16 cellular contexts compared by ENCODE assay signal in the genomic region with DNA sequence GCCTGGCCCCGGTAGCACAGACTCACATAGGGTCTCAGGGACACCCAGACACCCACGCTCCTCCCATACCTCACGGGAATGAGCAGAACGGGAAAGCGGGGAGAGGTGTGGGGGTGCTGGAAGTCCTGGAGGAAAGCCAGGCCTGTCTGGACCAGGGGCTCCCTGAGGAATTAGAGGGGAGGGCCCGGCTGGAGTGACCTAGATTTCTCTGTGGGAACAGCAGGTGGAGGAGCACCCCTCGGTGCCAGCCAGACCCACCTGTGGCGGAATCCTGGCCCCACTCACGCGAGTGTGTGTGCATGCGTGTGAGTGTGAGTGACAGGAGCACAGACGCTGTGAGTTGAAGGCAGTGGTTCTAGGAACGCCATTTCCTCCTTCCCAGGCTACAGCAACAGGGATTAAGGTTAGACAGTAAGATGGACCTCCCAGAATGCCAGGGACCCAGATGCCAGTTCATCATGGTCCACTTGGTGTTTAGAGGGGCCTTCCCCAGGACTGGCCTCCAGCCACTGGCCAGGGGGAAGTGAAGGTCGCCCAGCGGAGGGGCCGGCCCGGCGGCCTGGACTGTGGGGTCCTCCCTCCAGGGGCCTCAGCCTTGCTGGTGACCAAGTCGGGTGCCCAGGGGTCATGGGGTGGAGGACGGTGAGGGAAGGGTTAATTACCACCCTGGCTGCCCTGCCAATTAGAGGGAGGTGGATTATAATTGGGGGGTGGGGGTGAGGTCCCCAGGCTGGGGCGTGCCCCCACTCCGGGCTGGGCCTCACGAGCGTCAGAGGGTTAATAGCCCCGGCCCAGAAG. TPM values are rescaled to one million over a fixed set of nuclear protein-coding genes. Genes with fewer than 3 reads are reported as not detected.
A peak's percentile ranks its signal among the peaks of the same experiment; 100 is the strongest.
DNase-seq lines count a peak whose midpoint lies in the region; ATAC-seq, FAIRE-seq and TF ChIP-seq lines count a peak whose summit lies in the region.
"Had no signal": no experiment of that assay in that cellular context is flagged by ENCODE, and none has a peak within 500 bp of the region (broad histone marks: within the 10 kb centered on the region; RNA-seq: fewer than 3 reads in every experiment).

No MANE protein-coding gene starts in this region.

- H3K18ac ChIP-seq in H9 (ENCODE audit: insufficient read length, low read depth, low read length): no peak overlapping the region

- TF ChIP-seq CTCF in H9 (conservative IDR thresholded peaks at IDR 0.05) (no peak), WTC11 (IDR thresholded peaks at IDR 0.05) (no peak), keratinocyte (optimal IDR thresholded peaks at IDR 0.05 in 1 of 3, IDR thresholded peaks at IDR 0.05 in 1 of 3, conservative IDR thresholded peaks at IDR 0.05 in 1 of 3; ENCODE audit: extremely low read depth in 1 of 3, insufficient read depth in 2 of 3, low read length in 3 of 3) (no peak)
- no peak for TF ChIP-seq CTCF in CD8-positive, alpha-beta T cell (IDR thresholded peaks at IDR 0.05)

- no peak overlapping the region for H3K9ac ChIP-seq in H9 (ENCODE audit: extremely low read depth, insufficient read length, low read length)
- H3K9ac ChIP-seq in keratinocyte (ENCODE audit: control insufficient read depth, extremely low read depth, insufficient read depth, low read length): peak overlapping the region; percentile 83
- H3K9ac ChIP-seq in skeletal muscle satellite cell (ENCODE audit: low read depth, low read length): no peak overlapping the region
- H3K9ac ChIP-seq: BLaER1 treated with 17β-estradiol and CSF1 and Interleukin-3, amounts not matched to agents 10 nM and 100 nM had no signal

- H3K27me3 Mint-ChIP-seq in H9 (ENCODE audit: low read depth): no peaks in the 10 kb centered on the region
- peaks cover 8% of the 10 kb centered on the region for H3K27me3 Mint-ChIP-seq in WTC11 (ENCODE audit: low read depth)
- peaks cover 3% of the 10 kb centered on the region for H3K27me3 Mint-ChIP-seq in CD8-positive, alpha-beta T cell (ENCODE audit: low read depth)

- H4K8ac ChIP-seq in H9 (replicated peaks; ENCODE audit: insufficient read length, low read depth, low read length): no peak overlapping the region

- H3K4me2 ChIP-seq in H9 (ENCODE audit: insufficient read depth, insufficient read length, low read length): peak overlapping the region; percentile 31
- peak overlapping the region; percentile 93 for H3K4me2 ChIP-seq in keratinocyte (ENCODE audit: control insufficient read depth, extremely low read depth, insufficient read depth, low read depth, low read length)
- H3K4me2 ChIP-seq in skeletal muscle satellite cell (ENCODE audit: low read length): peak overlapping the region; percentile 50

- DNase-seq in H9: no peak
- DNase-seq in WTC11 (ENCODE audit: low spot score): no peak
- no peak for DNase-seq in keratinocyte (ENCODE audit: low read depth, low spot score)
- no peak for DNase-seq in CD8-positive, alpha-beta T cell
- no peak for DNase-seq in iPS-NIHi11 (ENCODE audit: low spot score)
- DNase-seq in stimulated activated CD4-positive, alpha-beta T cell treated with anti-CD3 and anti-CD28 coated beads, Interleukin-15, amount 100 ng/mL, for 24 hours: no peak
- DNase-seq: activated CD8-positive, alpha-beta T cell treated with anti-CD3 and anti-CD28 coated beads, Interleukin-2, amount 10 ng/mL, durations not matched to agents 7 days and 5 days; activated naive CD4-positive, alpha-beta T cell treated with Interleukin-2 at 50 U/mL for 16 hours; cerebellar nuclear complex; stimulated activated CD4-positive, alpha-beta T cell treated with anti-CD3 and anti-CD28 coated beads, Interleukin-1b, Interleukin-23, amount 100 ng/mL, for 48 hours; stimulated activated naive B cell treated with anti-CD40 and anti-IgM and Interleukin-4, amounts not matched to agents 10 μg/mL and 1 μg/mL and 100 μg/mL, for 72 hours; T-helper 9 cell had no signal

- H3K36me3 Mint-ChIP-seq in H9 (ENCODE audit: insufficient read depth in 1 of 3, low read depth in 3 of 3) (peaks cover 2 to 18% (median 18%) of the 10 kb centered on the region in 3 experiments; a peak in 6 of 7 replicates), WTC11 (peaks cover 11% of the 10 kb centered on the region)
- no peaks in the 10 kb centered on the region for H3K36me3 Mint-ChIP-seq in CD8-positive, alpha-beta T cell
- H3K36me3 Mint-ChIP-seq: stimulated activated naive B cell treated with anti-CD40 and anti-IgM and Interleukin-4, amounts not matched to agents 10 μg/mL and 1 μg/mL and 100 μg/mL, for 72 hours had no signal

- peak; percentile 55 for FAIRE-seq in keratinocyte (lab: Jason Lieb, UNC)

- H4K20me1 ChIP-seq in H9 (ENCODE audit: control insufficient read depth, insufficient read depth, insufficient read length) (peaks cover 2% of the 10 kb centered on the region), keratinocyte (ENCODE audit: control insufficient read depth, extremely low read depth, insufficient read depth, low read length) (peaks cover 10% of the 10 kb centered on the region)

- no peak overlapping the region for H2BK5ac ChIP-seq in H9 (ENCODE audit: insufficient read length, low read length)

- H3K23ac ChIP-seq in H9 (ENCODE audit: insufficient read length, low read depth, low read length): no peak overlapping the region

- intact Hi-C loops in CD8-positive, alpha-beta T cell (cut with DNase I, micrococcal nuclease): no loop called here

- H2BK20ac ChIP-seq in H9 (ENCODE audit: low read depth, low read length, poor library complexity, severe bottlenecking): no peak overlapping the region

- no peak overlapping the region for H2BK15ac ChIP-seq in H9 (ENCODE audit: low read depth, low read length)

- H3K23me2 ChIP-seq in H9 (ENCODE audit: insufficient read length, low read depth, low read length, poor library complexity, severe bottlenecking): no peaks in the 10 kb centered on the region

- no peaks in the 10 kb centered on the region for H3K9me1 ChIP-seq in keratinocyte (ENCODE audit: control insufficient read depth, extremely low read depth, insufficient read depth, low read length)

- no peak overlapping the region for H2BK12ac ChIP-seq in H9 (ENCODE audit: insufficient read length, low read depth, low read length)

- H3K4me3 Mint-ChIP-seq in H9: peak overlapping the region in 1 of 2 experiments; percentile 71; a peak in 2 of 5 replicates
- H3K4me3 Mint-ChIP-seq in WTC11: peak overlapping the region; percentile 63
- no peak overlapping the region for H3K4me3 Mint-ChIP-seq in CD8-positive, alpha-beta T cell
- H3K4me3 Mint-ChIP-seq: activated CD8-positive, alpha-beta T cell treated with anti-CD3 and anti-CD28 coated beads, Interleukin-2, amount 10 ng/mL, durations not matched to agents 7 days and 5 days; stimulated activated naive B cell treated with anti-CD40 and anti-IgM and Interleukin-4, amounts not matched to agents 10 μg/mL and 1 μg/mL and 100 μg/mL, for 72 hours had no signal

- H3K4me1 Mint-ChIP-seq in H9 (peaks cover 3 to 10% of the 10 kb centered on the region in 2 experiments), WTC11 (peaks cover 6% of the 10 kb centered on the region)
- peaks cover 3% of the 10 kb centered on the region for H3K4me1 Mint-ChIP-seq in CD8-positive, alpha-beta T cell (ENCODE audit: low read depth)

- H3K27ac Mint-ChIP-seq in H9: no peak overlapping the region
- 0 out of 2 replicates have a peak overlapping the region, but pooled peaks have one; percentile 72 for H3K27ac Mint-ChIP-seq in WTC11
- H3K27ac Mint-ChIP-seq in CD8-positive, alpha-beta T cell: no peak overlapping the region
- H3K27ac Mint-ChIP-seq: activated CD8-positive, alpha-beta T cell treated with anti-CD3 and anti-CD28 coated beads, Interleukin-2, amount 10 ng/mL, durations not matched to agents 7 days and 5 days; stimulated activated naive B cell treated with anti-CD40 and anti-IgM and Interleukin-4, amounts not matched to agents 10 μg/mL and 1 μg/mL and 100 μg/mL, for 72 hours had no signal

- no peaks in the 10 kb centered on the region for H3K79me2 ChIP-seq in H9 (ENCODE audit: insufficient read depth, low read length)
- peaks cover 76% of the 10 kb centered on the region for H3K79me2 ChIP-seq in keratinocyte (ENCODE audit: control insufficient read depth, insufficient read depth, low read length)

- no peak overlapping the region for H2AK5ac ChIP-seq in H9 (ENCODE audit: insufficient read length, low read length)

- no peak overlapping the region for H2BK120ac ChIP-seq in H9 (ENCODE audit: low read depth, low read length, poor library complexity, severe bottlenecking)

- no peak overlapping the region for H3K56ac ChIP-seq in H9 (ENCODE audit: insufficient read length, low read depth, low read length)

- dilution Hi-C loops in keratinocyte (cut with MboI; ENCODE audit: extremely low pct_ligation_motif_present, low sequenced_read_pairs): no loop called here

- H3K4me1 ChIP-seq in H9 (ENCODE audit: insufficient read depth, low read length) (no peaks in the 10 kb centered on the region; the same call in 1 of the 2 replicates), keratinocyte (ENCODE audit: control insufficient read depth, extremely low read depth, insufficient read depth, low read length) (peaks cover 25% of the 10 kb centered on the region), skeletal muscle satellite cell (ENCODE audit: control insufficient read depth, insufficient read depth, low read length) (peaks cover 39% of the 10 kb centered on the region)
- H3K4me1 ChIP-seq in CD8-positive, alpha-beta T cell (ENCODE audit: insufficient read depth, low read length): peaks cover 6% of the 10 kb centered on the region

- H3K27me3 ChIP-seq in H9 (ENCODE audit: insufficient read depth, low read length): no peaks in the 10 kb centered on the region
- H3K27me3 ChIP-seq in keratinocyte (ENCODE audit: control insufficient read depth, extremely low read depth, insufficient read depth, low read length): no peaks in the 10 kb centered on the region
- peaks cover under 1% of the 10 kb centered on the region for H3K27me3 ChIP-seq in skeletal muscle satellite cell (ENCODE audit: control insufficient read depth, insufficient read depth, low read length)
- no peaks in the 10 kb centered on the region for H3K27me3 ChIP-seq in CD8-positive, alpha-beta T cell (ENCODE audit: insufficient read depth, low read length)
- H3K27me3 ChIP-seq: MG63 had no signal

- H3K27ac ChIP-seq in H9 (ENCODE audit: insufficient read length, low read depth, low read length) (no peak overlapping the region), keratinocyte (ENCODE audit: control insufficient read depth, insufficient read depth, low read length) (peak overlapping the region; percentile 97)
- H3K27ac ChIP-seq in CD8-positive, alpha-beta T cell (ENCODE audit: low read depth, low read length): no peak overlapping the region
- H3K27ac ChIP-seq: BLaER1 treated with 17β-estradiol and CSF1 and Interleukin-3, amounts not matched to agents 10 nM and 100 nM had no signal

- no peak overlapping the region for H4K91ac ChIP-seq in H9 (ENCODE audit: insufficient read length, low read depth, low read length)

- H3K36me3 ChIP-seq in keratinocyte (ENCODE audit: control insufficient read depth in 2 of 2, extremely low read depth in 1 of 2, insufficient read depth in 2 of 2, low read length in 2 of 2) (peaks cover 5 to 27% of the 10 kb centered on the region in 2 experiments), skeletal muscle satellite cell (ENCODE audit: insufficient read depth, low read length) (no peaks in the 10 kb centered on the region)
- H3K36me3 ChIP-seq in CD8-positive, alpha-beta T cell (ENCODE audit: insufficient read depth, low read length): no peaks in the 10 kb centered on the region
- H3K36me3 ChIP-seq: BLaER1 treated with 17β-estradiol and CSF1 and Interleukin-3, amounts not matched to agents 10 nM and 100 nM; MG63 had no signal

- H3K9me3 ChIP-seq in H9 (ENCODE audit: control insufficient read depth, low read depth, low read length): no peaks in the 10 kb centered on the region
- H3K9me3 ChIP-seq in keratinocyte (ENCODE audit: control insufficient read depth, low read depth, low read length): no peaks in the 10 kb centered on the region
- no peaks in the 10 kb centered on the region for H3K9me3 ChIP-seq in skeletal muscle satellite cell (replicated peaks; ENCODE audit: low read length)
- H3K9me3 ChIP-seq in CD8-positive, alpha-beta T cell (ENCODE audit: low read length): no peaks in the 10 kb centered on the region
- H3K9me3 ChIP-seq: MG63 had no signal

- H3K4me3 ChIP-seq in keratinocyte (ENCODE audit: control insufficient read depth in 2 of 3, extremely low read depth in 1 of 3, insufficient read depth in 2 of 3, low read depth in 1 of 3, low read length in 3 of 3) (peak overlapping the region; percentile 61 to 95 (median 82)), skeletal muscle satellite cell (ENCODE audit: low read length) (peak overlapping the region; percentile 0)
- no peak overlapping the region for H3K4me3 ChIP-seq in CD8-positive, alpha-beta T cell (ENCODE audit: low read depth, low read length)
- H3K4me3 ChIP-seq: BLaER1 treated with 17β-estradiol and CSF1 and Interleukin-3, amounts not matched to agents 10 nM and 100 nM; MG63 had no signal

- H3K4ac ChIP-seq in H9 (ENCODE audit: low read depth, low read length): no peak overlapping the region

- WGBS in H9 (ENCODE audit: extremely low coverage, insufficient read length, low lambda C conversion rate): no CpG with 5 or more reads among the region's 25 CpGs

- H3K9me3 Mint-ChIP-seq in H9 (peaks cover 10 to 16% of the 10 kb centered on the region in 2 experiments), WTC11 (peaks cover 3% of the 10 kb centered on the region; the same call in 1 of the 2 replicates)
- no peaks in the 10 kb centered on the region for H3K9me3 Mint-ChIP-seq in CD8-positive, alpha-beta T cell
- H3K9me3 Mint-ChIP-seq: stimulated activated naive B cell treated with anti-CD40 and anti-IgM and Interleukin-4, amounts not matched to agents 10 μg/mL and 1 μg/mL and 100 μg/mL, for 72 hours had no signal

- ATAC-seq in WTC11 (no peak), GM19463 (IDR thresholded peaks at IDR 0.05; ENCODE audit: unreplicated experiment) (no peak)
- no peak for ATAC-seq in CD8-positive, alpha-beta T cell
- ATAC-seq: activated CD8-positive, alpha-beta T cell treated with anti-CD3 and anti-CD28 coated beads, Interleukin-2, amount 10 ng/mL, durations not matched to agents 7 days and 5 days; stimulated activated naive B cell treated with anti-CD40 and anti-IgM and Interleukin-4, amounts not matched to agents 10 μg/mL and 1 μg/mL and 100 μg/mL, for 72 hours had no signal

- H3K79me1 ChIP-seq in H9 (ENCODE audit: insufficient read depth, low read depth, low read length, poor library complexity, severe bottlenecking): no peaks in the 10 kb centered on the region

- H3K14ac ChIP-seq in H9 (ENCODE audit: insufficient read depth, low read length): no peak overlapping the region; the same call in 1 of the 2 replicates

- POLR2A ChIA-PET in WTC11 (lab: Charles Lee): interaction anchor here (0.9 kb wide), 1 partner anchor 9 kb away, joined by 3 read pairs; no protein-coding TSS in a partner anchor
- POLR2A ChIA-PET in CD8-positive, alpha-beta T cell (lab: Charles Lee): no interaction called here

- no peak overlapping the region for H4K5ac ChIP-seq in H9 (ENCODE audit: insufficient read length, low read depth, low read length)

- CTCF ChIA-PET in WTC11 (lab: Charles Lee): interaction anchor here (0.8 to 1.1 kb wide), 2 partner anchors 22 to 53 kb away, joined by 3 to 6 read pairs; no protein-coding TSS in a partner anchor
- CTCF ChIA-PET in CD8-positive, alpha-beta T cell (lab: Charles Lee): no interaction called here

- H2AFZ ChIP-seq in H9 (ENCODE audit: low read length) (no peak overlapping the region), keratinocyte (ENCODE audit: control insufficient read depth, low read length) (no peak overlapping the region)

- H3T11ph ChIP-seq in H9 (ENCODE audit: low read length): no peak overlapping the region

RNA-seq across cellular contexts. Expression of gene PKP3, which starts 1.0 kb away (rescaled TPM):
- total RNA-seq in H9 (2021): 41.7 and 43.8 TPM in 2 replicates
- total RNA-seq in WTC11 (2021): 17.3 to 23.4 TPM (median 21.4 TPM) in 3 replicates
- 125 to 245 TPM (median 127 TPM) in 3 replicates for polyA plus RNA-seq in keratinocyte
- polyA plus RNA-seq in keratinocyte (2011; ENCODE audit: low read depth): 112 TPM
- polyA plus RNA-seq in keratinocyte (2011; cell fraction: cytosol; rRNA removed): 67.9 and 176 TPM in 2 replicates
- polyA plus RNA-seq in keratinocyte (2011; cell fraction: nucleus; rRNA removed): 163 and 226 TPM in 2 replicates
- polyA plus RNA-seq in keratinocyte (2012; ENCODE audit: low replicate concordance): 180 and 202 TPM in 2 replicates
- 98.9 to 231 TPM (median 193 TPM) in 3 replicates for polyA minus RNA-seq in keratinocyte
- polyA minus RNA-seq in keratinocyte (2011; cell fraction: cytosol; rRNA and poly(A)+ RNA removed): 467 TPM
- 173 and 240 TPM in 2 replicates for polyA minus RNA-seq in keratinocyte (2011; cell fraction: nucleus; rRNA and poly(A)+ RNA removed)
- 6.1 TPM in 2 replicates for total RNA-seq in skeletal muscle satellite cell (2012; rRNA removed)
- under 1 TPM in 1 of 2 experiments, not detected in 1; 0.62 TPM for total RNA-seq in CD8-positive, alpha-beta T cell

RNA-seq across cellular contexts. Expression of gene SIGIRR, which starts 19.7 kb away (rescaled TPM):
- total RNA-seq in H9 (2021) (85.7 and 89.7 TPM in 2 replicates), WTC11 (2021) (85.2 to 98.9 TPM (median 91.8 TPM) in 3 replicates)
- polyA plus RNA-seq in keratinocyte: 1.8 to 3.8 TPM (median 2.4 TPM) in 3 replicates
- not detected for polyA plus RNA-seq in keratinocyte (2011; ENCODE audit: low read depth)
- 0.78 and 2.4 TPM in 2 replicates for polyA plus RNA-seq in keratinocyte (2011; cell fraction: cytosol; rRNA removed)
- 2.9 and 3.4 TPM in 2 replicates for polyA plus RNA-seq in keratinocyte (2011; cell fraction: nucleus; rRNA removed)
- polyA plus RNA-seq in keratinocyte (2012; ENCODE audit: low replicate concordance): 2.8 and 6.5 TPM in 2 replicates
- 0.67 to 8.0 TPM (median 1.0 TPM) in 3 replicates for polyA minus RNA-seq in keratinocyte
- polyA minus RNA-seq in keratinocyte (2011; cell fraction: cytosol; rRNA and poly(A)+ RNA removed): 3.6 TPM
- polyA minus RNA-seq in keratinocyte (2011; cell fraction: nucleus; rRNA and poly(A)+ RNA removed): 1.9 and 2.0 TPM in 2 replicates
- total RNA-seq in skeletal muscle satellite cell (2012; rRNA removed): 19.0 and 28.9 TPM in 2 replicates
- total RNA-seq in CD8-positive, alpha-beta T cell: 100 to 1,000 TPM; 270 to 294 TPM

RNA-seq across cellular contexts. Expression of gene B4GALNT4, which starts 25.8 kb away (rescaled TPM):
- total RNA-seq in H9 (2021) (101 and 105 TPM in 2 replicates), WTC11 (2021) (88.0 to 113 TPM (median 97.8 TPM) in 3 replicates)
- 7.3 to 11.5 TPM (median 8.1 TPM) in 3 replicates for polyA plus RNA-seq in keratinocyte
- 2.9 TPM for polyA plus RNA-seq in keratinocyte (2011; ENCODE audit: low read depth)
- 2.2 and 8.1 TPM in 2 replicates for polyA plus RNA-seq in keratinocyte (2011; cell fraction: cytosol; rRNA removed)
- polyA plus RNA-seq in keratinocyte (2011; cell fraction: nucleus; rRNA removed): 29.2 and 46.2 TPM in 2 replicates
- polyA plus RNA-seq in keratinocyte (2012; ENCODE audit: low replicate concordance): 7.4 and 13.7 TPM in 2 replicates
- polyA minus RNA-seq in keratinocyte: 2.3 to 6.2 TPM (median 2.4 TPM) in 3 replicates
- polyA minus RNA-seq in keratinocyte (2011; cell fraction: cytosol; rRNA and poly(A)+ RNA removed): 10.7 TPM
- polyA minus RNA-seq in keratinocyte (2011; cell fraction: nucleus; rRNA and poly(A)+ RNA removed): 8.7 and 13.1 TPM in 2 replicates
- 1.0 and 2.6 TPM in 2 replicates for total RNA-seq in skeletal muscle satellite cell (2012; rRNA removed)
- under 1 TPM; 0.44 to 0.84 TPM for total RNA-seq in CD8-positive, alpha-beta T cell

RNA-seq across cellular contexts. Expression of gene ANO9, which starts 46.8 kb away (rescaled TPM):
- total RNA-seq in H9 (2021): 12.3 and 13.1 TPM in 2 replicates
- 13.2 to 17.6 TPM (median 16.6 TPM) in 3 replicates for total RNA-seq in WTC11 (2021)
- polyA plus RNA-seq in keratinocyte: 16.1 to 40.2 TPM (median 17.7 TPM) in 3 replicates
- 12.2 TPM for polyA plus RNA-seq in keratinocyte (2011; ENCODE audit: low read depth)
- 2.5 and 4.0 TPM in 2 replicates for polyA plus RNA-seq in keratinocyte (2011; cell fraction: cytosol; rRNA removed)
- polyA plus RNA-seq in keratinocyte (2011; cell fraction: nucleus; rRNA removed): 143 and 201 TPM in 2 replicates
- 18.0 and 49.7 TPM in 2 replicates for polyA plus RNA-seq in keratinocyte (2012; ENCODE audit: low replicate concordance)
- 15.2 to 21.3 TPM (median 15.5 TPM) in 3 replicates for polyA minus RNA-seq in keratinocyte
- 5.0 TPM for polyA minus RNA-seq in keratinocyte (2011; cell fraction: cytosol; rRNA and poly(A)+ RNA removed)
- polyA minus RNA-seq in keratinocyte (2011; cell fraction: nucleus; rRNA and poly(A)+ RNA removed): 28.2 and 31.9 TPM in 2 replicates
- total RNA-seq in skeletal muscle satellite cell (2012; rRNA removed): not detected in 2 replicates
- total RNA-seq in CD8-positive, alpha-beta T cell: 10 to 100 TPM; 84.0 to 86.7 TPM

RNA-seq across cellular contexts. Expression of gene PTDSS2, which starts 55.0 kb away (rescaled TPM):
- total RNA-seq in H9 (2021) (53.4 and 55.3 TPM in 2 replicates), WTC11 (2021) (49.5 to 56.8 TPM (median 55.2 TPM) in 3 replicates)
- polyA plus RNA-seq in keratinocyte: 21.6 to 36.7 TPM (median 31.7 TPM) in 3 replicates
- 15.6 TPM for polyA plus RNA-seq in keratinocyte (2011; ENCODE audit: low read depth)
- 21.5 and 31.3 TPM in 2 replicates for polyA plus RNA-seq in keratinocyte (2011; cell fraction: cytosol; rRNA removed)
- 73.0 and 91.5 TPM in 2 replicates for polyA plus RNA-seq in keratinocyte (2011; cell fraction: nucleus; rRNA removed)
- 25.4 and 36.5 TPM in 2 replicates for polyA plus RNA-seq in keratinocyte (2012; ENCODE audit: low replicate concordance)
- 42.6 to 74.9 TPM (median 46.0 TPM) in 3 replicates for polyA minus RNA-seq in keratinocyte
- polyA minus RNA-seq in keratinocyte (2011; cell fraction: cytosol; rRNA and poly(A)+ RNA removed): 48.5 TPM
- 59.6 and 60.7 TPM in 2 replicates for polyA minus RNA-seq in keratinocyte (2011; cell fraction: nucleus; rRNA and poly(A)+ RNA removed)
- 24.8 and 37.8 TPM in 2 replicates for total RNA-seq in skeletal muscle satellite cell (2012; rRNA removed)
- total RNA-seq in CD8-positive, alpha-beta T cell: 10 to 100 TPM; 18.9 to 21.8 TPM

Comparison
In these comparisons a context has a peak if more than half of its experiments do, and no peak if none do; other contexts are left out.
1. H3K4me2 ChIP-seq: peak in every context shown above with its lines; median percentile 93 in keratinocyte; 50 in skeletal muscle satellite cell; 31 in H9.
2. RNA of gene PKP3, which starts 1.0 kb away (total RNA-seq): 41.7 to 43.8 TPM in H9 and 17.3 to 23.4 TPM in WTC11; 0.62 TPM in CD8-positive, alpha-beta T cell; every median in the first group is over 10 times any median in the second.
3. RNA of gene B4GALNT4, which starts 25.8 kb away (total RNA-seq): 101 to 105 TPM in H9 and 88.0 to 113 TPM in WTC11; 0.44 to 0.84 TPM in CD8-positive, alpha-beta T cell; every median in the first group is over 10 times any median in the second.